ENCODE assay signal across 8 cellular contexts in the genomic region with DNA sequence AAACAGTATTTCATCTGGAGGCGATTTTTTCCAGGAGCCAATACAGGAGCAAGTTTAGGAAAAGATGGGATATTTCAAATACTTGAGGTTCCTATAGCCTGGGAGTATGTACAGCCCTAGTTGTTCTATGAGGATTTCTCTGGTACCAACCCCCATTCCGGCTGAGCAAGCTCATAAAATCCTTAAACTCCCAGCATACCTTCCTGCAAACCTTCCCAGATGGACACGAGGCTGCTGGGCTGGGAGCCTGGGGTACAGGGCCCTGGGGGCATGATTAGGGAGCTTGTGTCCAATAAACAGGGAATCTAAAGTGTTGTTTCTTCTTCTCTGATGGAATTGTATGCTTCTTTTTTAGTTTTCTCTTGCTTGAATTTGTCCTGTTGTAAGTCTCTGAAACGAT.
DNase-seq lines count a peak whose midpoint lies in the region; ATAC-seq and TF ChIP-seq lines count a peak whose summit lies in the region.

No MANE protein-coding gene starts in this region.

- peaks cover 44% of the 10 kb centered on the region for H3K36me3 Mint-ChIP-seq in nephron (ENCODE audit: low read depth)

- no peaks in the 10 kb centered on the region for H3K27me3 Mint-ChIP-seq in nephron (ENCODE audit: low read depth)

- no peak for DNase-seq in choroid plexus epithelial cell (ENCODE audit: low read depth)
- DNase-seq in SKM-1 treated with dmso at 0.1 percent for 144 hours (lab: John Stamatoyannopoulos, UW; ENCODE audit: unreplicated experiment) = no peak
- no peak for DNase-seq in KG1 (lab: John Stamatoyannopoulos, UW)

- H3K9me3 ChIP-seq in KOPT-K1 (ENCODE audit: insufficient read depth, low read length, poor library complexity, severe bottlenecking) = no peaks in the 10 kb centered on the region

- TF ChIP-seq CTCF in C4-2B (conservative IDR thresholded peaks at IDR 0.05) (no peak), choroid plexus epithelial cell (conservative IDR thresholded peaks at IDR 0.05; ENCODE audit: low read depth, low read length) (no peak), nephron (IDR thresholded peaks at IDR 0.05; ENCODE audit: unreplicated experiment in 3 of 3) (no peak)

- H3K36me3 ChIP-seq in KOPT-K1 (ENCODE audit: insufficient read depth, low read length) = peaks cover 58% of the 10 kb centered on the region

- peak overlapping the region; percentile 99 for H3K27ac ChIP-seq in C4-2B
- H3K27ac ChIP-seq in KOPT-K1 (ENCODE audit: low read depth, low read length, poor library complexity, severe bottlenecking) = peak overlapping the region; percentile 99

- no peaks in the 10 kb centered on the region for H3K9me3 Mint-ChIP-seq in nephron

- peak overlapping the region; percentile 90 to 96 (median 96) for H3K4me3 Mint-ChIP-seq in nephron

- H3K27ac Mint-ChIP-seq in nephron = peak overlapping the region; percentile 96 to 99 (median 99)

- H3K4me1 Mint-ChIP-seq in nephron = peaks cover 15% of the 10 kb centered on the region

- ATAC-seq in HG02759 (IDR thresholded peaks at IDR 0.05; ENCODE audit: unreplicated experiment) (no peak), HG03457 (IDR thresholded peaks at IDR 0.05; ENCODE audit: unreplicated experiment) (no peak)

- H3K4me3 ChIP-seq in choroid plexus epithelial cell (ENCODE audit: low read depth, low read length) = peak overlapping the region; percentile 95
